ENCODE assay signal across 1 cellular context in genomic region chr5:176536902-176537607, GRCh38.
TF ChIP-seq lines count a peak whose summit lies in the region.

Gene RNF44, minus strand, starts transcription at chr5:176537402. Its CDS starts 4,930 bp downstream, at chr5:176532472.

TF ChIP-seq in K562, 482 proteins besides CTCF, POLR2A, EP300 and RAD21 (continued from another document):
- TF ChIP-seq UBTF (IDR thresholded peaks at IDR 0.05; ENCODE audit: borderline replicate concordance in 1 of 2, low read depth in 2 of 2, low read length in 2 of 2) (peak; percentile 72 to 84; a peak in 1 of 4 replicates), JUN (IDR thresholded peaks at IDR 0.05; ENCODE audit: borderline replicate concordance, low read depth, low read length) (peak; percentile 21; the same call in 1 of the 2 replicates), JUN (CRISPR knock-in tag; IDR thresholded peaks at IDR 0.05; ENCODE audit: borderline replicate concordance) (no peak), ZNF354B (CRISPR knock-in tag; IDR thresholded peaks at IDR 0.05) (no peak), L3MBTL2 (IDR thresholded peaks at IDR 0.05) (peak; percentile 51; the same call in 1 of the 2 replicates), GTF2E2 (tag; IDR thresholded peaks at IDR 0.05) (peak; percentile 88; the same call in 1 of the 2 replicates), PKNOX1 (IDR thresholded peaks at IDR 0.05) (peak; percentile 59), ETV1 (tag; conservative IDR thresholded peaks at IDR 0.05; ENCODE audit: low read depth) (0 out of 2 replicates have a peak, but pooled peaks have one; percentile 4), MXI1 (IDR thresholded peaks at IDR 0.05; ENCODE audit: low read depth, low read length) (0 out of 2 replicates have a peak, but pooled peaks have one; percentile 28), JUNB (CRISPR knock-in tag; conservative IDR thresholded peaks at IDR 0.05) (no peak), PHF21A (IDR thresholded peaks at IDR 0.05; ENCODE audit: borderline replicate concordance, low read depth) (no peak), TBP (optimal IDR thresholded peaks at IDR 0.05; ENCODE audit: low read depth, low read length) (peak; percentile 68), SAP30 (IDR thresholded peaks at IDR 0.05; ENCODE audit: borderline replicate concordance, insufficient read depth, low read depth, low read length, poor library complexity, severe bottlenecking) (peak; percentile 42), MYC (IDR thresholded peaks at IDR 0.05; ENCODE audit: low read depth, low read length) (peak; percentile 69), MYC (CRISPR knock-in tag; IDR thresholded peaks at IDR 0.05; ENCODE audit: borderline replicate concordance, low read depth) (no peak), SMAD4 (CRISPR knock-in tag; conservative IDR thresholded peaks at IDR 0.05) (peak; percentile 13), FIP1L1 (IDR thresholded peaks at IDR 0.05; ENCODE audit: low read depth, low read length, poor library complexity, severe bottlenecking) (peak; percentile 63), ASH1L (IDR thresholded peaks at IDR 0.05; ENCODE audit: borderline replicate concordance, low read depth, partially characterized antibody) (no peak), RBBP5 (IDR thresholded peaks at IDR 0.05; ENCODE audit: borderline replicate concordance, insufficient read depth, low read length, poor library complexity, severe bottlenecking) (peak; percentile 64), NONO (IDR thresholded peaks at IDR 0.05; ENCODE audit: low read depth in 2 of 2, low read length in 1 of 2) (no peak), BMI1 (IDR thresholded peaks at IDR 0.05; ENCODE audit: low read length) (no peak), MCM3 (IDR thresholded peaks at IDR 0.05) (no peak), TEAD4 (IDR thresholded peaks at IDR 0.05; ENCODE audit: low read length) (peak; percentile 40), TEAD4 (CRISPR knock-in tag; IDR thresholded peaks at IDR 0.05; ENCODE audit: borderline replicate concordance) (peak; percentile 68; the same call in 1 of the 2 replicates), ZNF124 (CRISPR knock-in tag; IDR thresholded peaks at IDR 0.05) (no peak), TEAD1 (CRISPR knock-in tag; IDR thresholded peaks at IDR 0.05) (peak; percentile 61 to 94; a peak in 3 of 4 replicates), MAZ (CRISPR knock-in tag; conservative IDR thresholded peaks at IDR 0.05 in 1 of 2, IDR thresholded peaks at IDR 0.05 in 1 of 2) (peak; percentile 99 to 100), MEIS2 (IDR thresholded peaks at IDR 0.05; ENCODE audit: partially characterized antibody) (peak; percentile 83), FOXA3 (CRISPR knock-in tag; conservative IDR thresholded peaks at IDR 0.05 in 1 of 2, IDR thresholded peaks at IDR 0.05 in 1 of 2) (peak in 1 of 2 experiments; percentile 32; a peak in 1 of 4 replicates), U2AF1 (optimal IDR thresholded peaks at IDR 0.05; ENCODE audit: low read depth, low read length) (peak; percentile 66), POLR2AphosphoS5 (IDR thresholded peaks at IDR 0.05; ENCODE audit: control insufficient read depth, insufficient read depth, low read depth, low read length) (peak; percentile 50), MAFK (IDR thresholded peaks at IDR 0.05; ENCODE audit: low read length) (no peak), TCF7 (IDR thresholded peaks at IDR 0.05; ENCODE audit: borderline replicate concordance) (peak; percentile 63; the same call in 1 of the 2 replicates), SRSF3 (IDR thresholded peaks at IDR 0.05; ENCODE audit: insufficient read depth, low read length) (no peak), ZFX (CRISPR knock-in tag; IDR thresholded peaks at IDR 0.05) (peak; percentile 78), ZNF449 (CRISPR knock-in tag; IDR thresholded peaks at IDR 0.05) (no peak), ZC3H4 (CRISPR knock-in tag; IDR thresholded peaks at IDR 0.05; ENCODE audit: borderline replicate concordance) (no peak), FOXM1 (IDR thresholded peaks at IDR 0.05; ENCODE audit: low read depth) (peak; percentile 59), FOXM1 (CRISPR knock-in tag; IDR thresholded peaks at IDR 0.05; ENCODE audit: low read depth) (0 out of 2 replicates have a peak, but pooled peaks have one; percentile 43), STAT5B (CRISPR knock-in tag; IDR thresholded peaks at IDR 0.05) (no peak), HIVEP1 (CRISPR knock-in tag; IDR thresholded peaks at IDR 0.05) (0 out of 2 replicates have a peak, but pooled peaks have one; percentile 57), CBX5 (IDR thresholded peaks at IDR 0.05; ENCODE audit: borderline replicate concordance, low read depth) (0 out of 2 replicates have a peak, but pooled peaks have one; percentile 6), MITF (IDR thresholded peaks at IDR 0.05) (peak; percentile 39; the same call in 1 of the 2 replicates), POLR2B (IDR thresholded peaks at IDR 0.05; ENCODE audit: low read depth, partially characterized antibody) (peak; percentile 20), BHLHE40 (IDR thresholded peaks at IDR 0.05; ENCODE audit: low read length) (peak; percentile 97), RAD51 (IDR thresholded peaks at IDR 0.05; ENCODE audit: borderline replicate concordance, low read depth) (peak; percentile 89), RBM22 (IDR thresholded peaks at IDR 0.05; ENCODE audit: low read depth, low read length, poor library complexity, severe bottlenecking) (peak; percentile 57), DMBX1 (CRISPR knock-in tag; IDR thresholded peaks at IDR 0.05; ENCODE audit: borderline replicate concordance) (peak; percentile 66; the same call in 1 of the 2 replicates)
- TF ChIP-seq, protein P1, sequence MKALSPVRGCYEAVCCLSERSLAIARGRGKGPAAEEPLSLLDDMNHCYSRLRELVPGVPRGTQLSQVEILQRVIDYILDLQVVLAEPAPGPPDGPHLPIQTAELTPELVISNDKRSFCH (CRISPR knock-in tag; IDR thresholded peaks at IDR 0.05): no peak
- TF ChIP-seq, protein P1 (tag; IDR thresholded peaks at IDR 0.05): 0 out of 2 replicates have a peak, but pooled peaks have one; percentile 17
- TF ChIP-seq, protein P2, sequence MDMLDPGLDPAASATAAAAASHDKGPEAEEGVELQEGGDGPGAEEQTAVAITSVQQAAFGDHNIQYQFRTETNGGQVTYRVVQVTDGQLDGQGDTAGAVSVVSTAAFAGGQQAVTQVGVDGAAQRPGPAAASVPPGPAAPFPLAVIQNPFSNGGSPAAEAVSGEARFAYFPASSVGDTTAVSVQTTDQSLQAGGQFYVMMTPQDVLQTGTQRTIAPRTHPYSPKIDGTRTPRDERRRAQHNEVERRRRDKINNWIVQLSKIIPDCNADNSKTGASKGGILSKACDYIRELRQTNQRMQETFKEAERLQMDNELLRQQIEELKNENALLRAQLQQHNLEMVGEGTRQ (CRISPR knock-in tag; IDR thresholded peaks at IDR 0.05): peak; percentile 91
- TF ChIP-seq, protein P3, sequence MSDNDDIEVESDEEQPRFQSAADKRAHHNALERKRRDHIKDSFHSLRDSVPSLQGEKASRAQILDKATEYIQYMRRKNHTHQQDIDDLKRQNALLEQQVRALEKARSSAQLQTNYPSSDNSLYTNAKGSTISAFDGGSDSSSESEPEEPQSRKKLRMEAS (CRISPR knock-in tag; IDR thresholded peaks at IDR 0.05): peak; percentile 59
- TF ChIP-seq, protein P4, sequence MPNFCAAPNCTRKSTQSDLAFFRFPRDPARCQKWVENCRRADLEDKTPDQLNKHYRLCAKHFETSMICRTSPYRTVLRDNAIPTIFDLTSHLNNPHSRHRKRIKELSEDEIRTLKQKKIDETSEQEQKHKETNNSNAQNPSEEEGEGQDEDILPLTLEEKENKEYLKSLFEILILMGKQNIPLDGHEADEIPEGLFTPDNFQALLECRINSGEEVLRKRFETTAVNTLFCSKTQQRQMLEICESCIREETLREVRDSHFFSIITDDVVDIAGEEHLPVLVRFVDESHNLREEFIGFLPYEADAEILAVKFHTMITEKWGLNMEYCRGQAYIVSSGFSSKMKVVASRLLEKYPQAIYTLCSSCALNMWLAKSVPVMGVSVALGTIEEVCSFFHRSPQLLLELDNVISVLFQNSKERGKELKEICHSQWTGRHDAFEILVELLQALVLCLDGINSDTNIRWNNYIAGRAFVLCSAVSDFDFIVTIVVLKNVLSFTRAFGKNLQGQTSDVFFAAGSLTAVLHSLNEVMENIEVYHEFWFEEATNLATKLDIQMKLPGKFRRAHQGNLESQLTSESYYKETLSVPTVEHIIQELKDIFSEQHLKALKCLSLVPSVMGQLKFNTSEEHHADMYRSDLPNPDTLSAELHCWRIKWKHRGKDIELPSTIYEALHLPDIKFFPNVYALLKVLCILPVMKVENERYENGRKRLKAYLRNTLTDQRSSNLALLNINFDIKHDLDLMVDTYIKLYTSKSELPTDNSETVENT (CRISPR knock-in tag; IDR thresholded peaks at IDR 0.05): peak; percentile 69; the same call in 1 of the 2 replicates
TF ChIP-seq in K562: peak in this region for 88.
